Comparison of ENCODE assay signal across 8 cellular contexts in genomic region chr19:39390759-39391592, GRCh38. TPM values are rescaled to one million over a fixed set of nuclear protein-coding genes. Genes with fewer than 3 reads are reported as not detected.
DNase-seq lines count a peak whose midpoint lies in the region; ATAC-seq, FAIRE-seq and TF ChIP-seq lines count a peak whose summit lies in the region.

Gene MED29 (plus strand): TSS chr19:39391378. CDS start chr19:39391423, 45 bp downstream.
Gene PAF1 (minus strand): TSS chr19:39391106. CDS start chr19:39390864, 242 bp downstream.

- peak within 1 kb of the TSS; percentile 94 to 95 for H3K9ac ChIP-seq in kidney (ENCODE audit: low read length in 2 of 2)

- peaks cover 33 to 38% of the 10 kb centered on the region in 2 donors for H3K36me3 ChIP-seq in kidney (ENCODE audit: control insufficient read depth in 1 of 2, insufficient read depth in 2 of 2, low read length in 2 of 2)

- TF ChIP-seq POLR2A in GM19193 (IDR thresholded peaks at IDR 0.05; ENCODE audit: extremely low read depth, insufficient read depth, insufficient read length): peak; percentile 97

- H3K27ac ChIP-seq in kidney (ENCODE audit: low read depth in 2 of 2, low read length in 2 of 2): peak within 1 kb of the TSS; percentile 92 to 99

- peak; percentile 91 for ATAC-seq in HG03439 (IDR thresholded peaks at IDR 0.05; ENCODE audit: unreplicated experiment)

- peak; percentile 99 for FAIRE-seq in kidney (lab: Jason Lieb, UNC)

- intact Hi-C loops in kidney (cut with DNase I): no loop called here

- H3K9me3 ChIP-seq in kidney (ENCODE audit: control insufficient read depth in 1 of 2, low read length in 2 of 2): no peaks in the 10 kb centered on the region

- TF ChIP-seq CTCF in chondrocyte (IDR thresholded peaks at IDR 0.05): peak; percentile 26
- TF ChIP-seq CTCF in kidney (IDR thresholded peaks at IDR 0.05; ENCODE audit: borderline replicate concordance, extremely low read depth, insufficient read depth): no peak

- H3K4me3 Mint-ChIP-seq in chondrocyte (ENCODE audit: unreplicated experiment): peak within 1 kb of the TSS; percentile 97

- peaks cover 29% of the 10 kb centered on the region for H3K4me1 Mint-ChIP-seq in chondrocyte (ENCODE audit: low read depth)

- peak; percentile 100 for DNase-seq in Ammon's horn (ENCODE audit: low spot score)
- DNase-seq in NCI-H510A treated with DMSO at 0.1 percent for 48 hours (lab: John Stamatoyannopoulos, UW): peak; percentile 99
- peak; percentile 87 to 91 for DNase-seq in activated CD4-positive, alpha-beta T cell treated with anti-CD3 and anti-CD28 coated beads for 24 hours (ENCODE audit: low read depth in 2 of 2)
- no peak for DNase-seq in chondrocyte (ENCODE audit: low spot score)
- peak; percentile 99 for DNase-seq in kidney
- DNase-seq in stimulated activated CD4-positive, alpha-beta T cell treated with anti-CD3 and anti-CD28 coated beads, Interleukin-15, amount 100 ng/mL, for 24 hours: peak; percentile 96

- H3K27me3 Mint-ChIP-seq in chondrocyte (ENCODE audit: low read depth): no peaks in the 10 kb centered on the region

- H3K36me3 Mint-ChIP-seq in chondrocyte (ENCODE audit: low read depth): peaks cover 22% of the 10 kb centered on the region

- H3K4me1 ChIP-seq in kidney (ENCODE audit: control insufficient read depth in 1 of 2, insufficient read depth in 1 of 2, low read depth in 1 of 2, low read length in 2 of 2): peaks cover 8 to 14% of the 10 kb centered on the region in 2 donors

- H3K27ac Mint-ChIP-seq in chondrocyte (ENCODE audit: unreplicated experiment): peak within 1 kb of the TSS; percentile 98

- peak within 1 kb of the TSS; percentile 94 to 95 for H3K4me3 ChIP-seq in kidney (ENCODE audit: low read length in 2 of 2)

- H3K9me3 Mint-ChIP-seq in chondrocyte (ENCODE audit: low read depth): no peaks in the 10 kb centered on the region

RNA-seq across cellular contexts. Expression of gene MED29, which starts in this region (rescaled TPM):
- total RNA-seq in chondrocyte (27.0 to 31.1 TPM (median 28.7 TPM) in 3 replicates), kidney (50.4 TPM)
- 32.4 TPM for polyA plus RNA-seq in kidney (ENCODE audit: insufficient read depth, low read depth, low replicate concordance)

RNA-seq across cellular contexts. Expression of gene PAF1, which starts in this region (rescaled TPM):
- total RNA-seq in chondrocyte (32.2 to 39.7 TPM (median 32.5 TPM) in 3 replicates), kidney (37.1 TPM)
- 54.0 TPM for polyA plus RNA-seq in kidney (ENCODE audit: insufficient read depth, low read depth, low replicate concordance)
